Comparison of ENCODE assay signal across 8 cellular contexts in genomic region chr2:241703128-241703604, GRCh38. TPM values are rescaled to one million over a fixed set of nuclear protein-coding genes. Genes with fewer than 3 reads are reported as not detected.
A peak's percentile ranks its signal among the peaks of the same experiment; 100 is the strongest.
DNase-seq lines count a peak whose midpoint lies in the region; ATAC-seq and TF ChIP-seq lines count a peak whose summit lies in the region.

No MANE protein-coding gene starts in this region.

- peak overlapping the region; percentile 5 to 86 (median 83) for H3K27ac Mint-ChIP-seq in CD4-positive, CD25-positive, alpha-beta regulatory T cell

- H3K4me3 ChIP-seq in CD4-positive, CD25-positive, alpha-beta regulatory T cell (ENCODE audit: low read depth, low read length), result peak overlapping the region; percentile 57
- peak overlapping the region; percentile 65 for H3K4me3 ChIP-seq in Jurkat, Clone E6-1 (ENCODE audit: low read length)
- H3K4me3 ChIP-seq in body of pancreas (no peak overlapping the region), lower lobe of right lung (peak overlapping the region; percentile 88), urinary bladder (ENCODE audit: low read depth, low read length) (peak overlapping the region; percentile 81)

- TF ChIP-seq POLR2A in body of pancreas (IDR thresholded peaks at IDR 0.05), result no peak

- peaks cover 0 to 2% (median 0%) of the 10 kb centered on the region in 7 donors for H3K9me3 Mint-ChIP-seq in CD4-positive, CD25-positive, alpha-beta regulatory T cell

- H3K4me3 Mint-ChIP-seq in CD4-positive, CD25-positive, alpha-beta regulatory T cell, result peak overlapping the region; percentile 84 to 95 (median 90)

- peaks cover 16% of the 10 kb centered on the region for H3K36me3 Mint-ChIP-seq in CD4-positive, CD25-positive, alpha-beta regulatory T cell

- H3K4me1 Mint-ChIP-seq in CD4-positive, CD25-positive, alpha-beta regulatory T cell, result peaks cover 0 to 30% (median 16%) of the 10 kb centered on the region in 4 donors

- no peak for DNase-seq in CD4-positive, CD25-positive, alpha-beta regulatory T cell
- no peak for DNase-seq in Jurkat, Clone E6-1 (ENCODE audit: low read depth, low spot score)
- DNase-seq in body of pancreas (peak in 2 of 4 donors; percentile 23 to 44), lower lobe of right lung (no peak), RPMI8226 (no peak), amniotic stem cell (lab: John Stamatoyannopoulos, UW) (no peak)

- peak overlapping the region; percentile 76 for H3K27ac ChIP-seq in CD4-positive, CD25-positive, alpha-beta regulatory T cell (ENCODE audit: insufficient read depth, low read length, poor library complexity, severe bottlenecking)
- H3K27ac ChIP-seq in body of pancreas (peak overlapping the region; percentile 86 to 100 (median 98)), lower lobe of right lung (peak overlapping the region; percentile 94), urinary bladder (ENCODE audit: low read depth) (no peak overlapping the region)

- intact Hi-C loops in body of pancreas (cut with DNase I), result no loop called here
- intact Hi-C loops in lower lobe of right lung (cut with DNase I), result no loop called here

- no peak for ATAC-seq in CD4-positive, CD25-positive, alpha-beta regulatory T cell (ENCODE audit: low read depth in 2 of 2)
- ATAC-seq in body of pancreas (no peak), lower lobe of right lung (no peak), HG03432 (IDR thresholded peaks at IDR 0.05; ENCODE audit: unreplicated experiment) (no peak)

- H3K4me1 ChIP-seq in CD4-positive, CD25-positive, alpha-beta regulatory T cell (ENCODE audit: control insufficient read depth, insufficient read depth, low read length, poor library complexity, severe bottlenecking), result peaks cover 16% of the 10 kb centered on the region
- H3K4me1 ChIP-seq in body of pancreas (peaks cover 21% of the 10 kb centered on the region), lower lobe of right lung (peaks cover 19% of the 10 kb centered on the region), urinary bladder (ENCODE audit: insufficient read depth) (no peaks in the 10 kb centered on the region)

- no peaks in the 10 kb centered on the region for H3K9me3 ChIP-seq in CD4-positive, CD25-positive, alpha-beta regulatory T cell (ENCODE audit: control insufficient read depth in 2 of 2, low read length in 2 of 2)
- H3K9me3 ChIP-seq in body of pancreas, result no peaks in the 10 kb centered on the region
- H3K9me3 ChIP-seq in lower lobe of right lung, result no peaks in the 10 kb centered on the region

- TF ChIP-seq CTCF in body of pancreas (IDR thresholded peaks at IDR 0.05) (no peak), lower lobe of right lung (IDR thresholded peaks at IDR 0.05) (no peak)

- peaks cover 30% of the 10 kb centered on the region for H3K36me3 ChIP-seq in CD4-positive, CD25-positive, alpha-beta regulatory T cell (ENCODE audit: control insufficient read depth, insufficient read depth, low read length)
- peaks cover 0 to 11% of the 10 kb centered on the region in 2 donors for H3K36me3 ChIP-seq in body of pancreas (replicated peaks in 1 of 2; ENCODE audit: insufficient read depth in 1 of 2, low read depth in 2 of 2)
- H3K36me3 ChIP-seq in lower lobe of right lung, result peaks cover 27% of the 10 kb centered on the region
- no peaks in the 10 kb centered on the region for H3K36me3 ChIP-seq in urinary bladder (ENCODE audit: insufficient read depth)

- H3K27me3 ChIP-seq in CD4-positive, CD25-positive, alpha-beta regulatory T cell (ENCODE audit: control insufficient read depth, insufficient read depth, low read length), result no peaks in the 10 kb centered on the region
- H3K27me3 ChIP-seq in body of pancreas (no peaks in the 10 kb centered on the region), lower lobe of right lung (ENCODE audit: low read depth) (no peaks in the 10 kb centered on the region)

- 63 to 64% methylated on average over 7 of the region's 7 CpGs for WGBS in body of pancreas, 2 donors
- WGBS in urinary bladder, result 48% methylated on average over 7 of the region's 7 CpGs

- H3K27me3 Mint-ChIP-seq in CD4-positive, CD25-positive, alpha-beta regulatory T cell, result peaks cover 4% of the 10 kb centered on the region

RNA-seq across cellular contexts. Expression of gene ING5, which starts 1.3 kb away (rescaled TPM):
- total RNA-seq in CD4-positive, CD25-positive, alpha-beta regulatory T cell, result 64.8 TPM
- polyA plus RNA-seq in CD4-positive, CD25-positive, alpha-beta regulatory T cell, result 10 to 100 TPM; 16.7 to 27.3 (median 19.1) TPM
- 24.8 TPM for polyA plus RNA-seq in Jurkat, Clone E6-1 (2012; ENCODE audit: insufficient read depth, insufficient read length)
- total RNA-seq in body of pancreas (10 to 100 TPM; 28.5 to 89.0 TPM), lower lobe of right lung (36.5 TPM), urinary bladder (32.9 TPM)
- 39.3 TPM for polyA plus RNA-seq in urinary bladder

RNA-seq across cellular contexts. Expression of gene DTYMK, which starts 16.6 kb away (rescaled TPM):
- total RNA-seq in CD4-positive, CD25-positive, alpha-beta regulatory T cell, result 13.1 TPM
- 10 to 100 TPM; 32.2 to 45.6 (median 39.9) TPM for polyA plus RNA-seq in CD4-positive, CD25-positive, alpha-beta regulatory T cell
- polyA plus RNA-seq in Jurkat, Clone E6-1 (2012; ENCODE audit: insufficient read depth, insufficient read length), result 82.2 TPM
- total RNA-seq in body of pancreas (10 to 100 TPM in 1 of 2 donors, 1 to 10 TPM in 1; 5.7 to 12.5 TPM), lower lobe of right lung (17.3 TPM), urinary bladder (12.7 TPM)
- polyA plus RNA-seq in urinary bladder, result 20.0 TPM

RNA-seq across cellular contexts. Expression of gene D2HGDH, which starts 31.3 kb away (rescaled TPM):
- total RNA-seq in CD4-positive, CD25-positive, alpha-beta regulatory T cell, result 38.4 TPM
- polyA plus RNA-seq in CD4-positive, CD25-positive, alpha-beta regulatory T cell, result 1 to 10 TPM in 3 of 4 donors, under 1 TPM in 1; 0.73 to 3.7 (median 3.0) TPM
- 17.2 TPM for polyA plus RNA-seq in Jurkat, Clone E6-1 (2012; ENCODE audit: insufficient read depth, insufficient read length)
- total RNA-seq in body of pancreas (10 to 100 TPM; 27.0 to 42.5 TPM), lower lobe of right lung (29.4 TPM), urinary bladder (9.7 TPM)
- polyA plus RNA-seq in urinary bladder, result 25.9 TPM

Comparison
In these comparisons a context has a peak if more than half of its experiments do, and no peak if none do; other contexts are left out.
1. H3K4me3 ChIP-seq: peak in CD4-positive, CD25-positive, alpha-beta regulatory T cell (single experiment), Jurkat, Clone E6-1 (single experiment), lower lobe of right lung (single experiment) and urinary bladder (single experiment); none in body of pancreas (0 of 2).